In genomic region chr9:128903871-128904371, GRCh38 we compare ENCODE assay signal across 16 cellular contexts. TPM values are rescaled to one million over a fixed set of nuclear protein-coding genes. Genes with fewer than 3 reads are reported as not detected.
DNase-seq lines count a peak whose midpoint lies in the region; ATAC-seq and TF ChIP-seq lines count a peak whose summit lies in the region.
"Had no signal": no experiment of that assay in that cellular context is flagged by ENCODE, and none has a peak within 500 bp of the region (broad histone marks: within the 10 kb centered on the region; RNA-seq: fewer than 3 reads in every experiment).

No MANE protein-coding gene starts in this region.

- no peak for TF ChIP-seq POLR2A in breast epithelium (IDR thresholded peaks at IDR 0.05)

- intact Hi-C loops in breast epithelium (cut with DNase I; ENCODE audit: low total_unique reads): loop anchor here (1.0 kb wide), 1 partner anchor 15 kb away; no protein-coding TSS in a partner anchor

- DNase-seq in activated CD4-positive, CD25-positive, alpha-beta regulatory T cell treated with anti-CD3 and anti-CD28 coated beads, Interleukin-2, amount 50 U/mL, for 72 hours: no peak
- DNase-seq in LHCN-M2 (ENCODE audit: low read depth) (peak; percentile 55), breast epithelium (ENCODE audit: low spot score in 2 of 2) (no peak), nephron progenitor cell (no peak), NCI-H1930 (lab: John Stamatoyannopoulos, UW) (no peak), H7 (no peak)
- DNase-seq: ACHN, DND-41, dorsolateral prefrontal cortex, head of caudate nucleus, MG63, midbrain, NCI-H446 treated with DMSO at 0.1 percent for 48 hours had no signal

- H3K4me3 Mint-ChIP-seq in nephron progenitor cell: no peak overlapping the region

- no peak overlapping the region for H3K4me3 ChIP-seq in breast epithelium
- H3K4me3 ChIP-seq in H7 (ENCODE audit: insufficient read depth, low read depth, low read length): no peak overlapping the region
- H3K4me3 ChIP-seq: dorsolateral prefrontal cortex, MG63, tibial nerve had no signal

- H3K27me3 ChIP-seq in breast epithelium (no peaks in the 10 kb centered on the region), H7 (ENCODE audit: control insufficient read depth, insufficient read depth, low read length) (no peaks in the 10 kb centered on the region)
- H3K27me3 ChIP-seq: dorsolateral prefrontal cortex, MG63, tibial nerve had no signal

- H3K36me3 ChIP-seq in breast epithelium (peaks cover 7% of the 10 kb centered on the region), H7 (replicated peaks; ENCODE audit: control insufficient read depth, insufficient read depth, low read length) (peaks cover 13% of the 10 kb centered on the region)

- no peaks in the 10 kb centered on the region for H3K27me3 Mint-ChIP-seq in nephron progenitor cell (ENCODE audit: low read depth, poor library complexity)

- H3K4me1 Mint-ChIP-seq in nephron progenitor cell: peaks cover 7% of the 10 kb centered on the region

- H3K27ac ChIP-seq in breast epithelium: peak overlapping the region; percentile 65 to 90

- H3K4me1 ChIP-seq in breast epithelium: peaks cover 3 to 11% of the 10 kb centered on the region in 2 donors

- peak; percentile 36 to 42 for ATAC-seq in activated CD4-positive, CD25-positive, alpha-beta regulatory T cell treated with anti-CD3 and anti-CD28 coated beads, Interleukin-2, amount 50 U/mL, for 24 hours
- no peak for ATAC-seq in HG03432 (IDR thresholded peaks at IDR 0.05; ENCODE audit: unreplicated experiment)

- H3K9me3 ChIP-seq in breast epithelium: no peaks in the 10 kb centered on the region
- H3K9me3 ChIP-seq: MG63, tibial nerve had no signal

- no peak for TF ChIP-seq CTCF in breast epithelium (IDR thresholded peaks at IDR 0.05)
- no peak for TF ChIP-seq CTCF in nephron progenitor cell (IDR thresholded peaks at IDR 0.05)

- no peaks in the 10 kb centered on the region for H3K9me3 Mint-ChIP-seq in nephron progenitor cell

- peak overlapping the region; percentile 19 for H3K27ac Mint-ChIP-seq in nephron progenitor cell

- H3K36me3 Mint-ChIP-seq in nephron progenitor cell (ENCODE audit: low read depth): peaks cover 18% of the 10 kb centered on the region

RNA-seq across cellular contexts. Expression of gene PHYHD1, which starts 16.9 kb away (rescaled TPM):
- 17.3 and 19.5 TPM in 2 replicates for total RNA-seq in LHCN-M2 (2014; rRNA removed)
- polyA plus RNA-seq in LHCN-M2 (2012): 26.2 TPM
- total RNA-seq in breast epithelium: 10 to 100 TPM; 24.3 to 67.0 (median 44.8) TPM
- 24.3 and 27.2 TPM in 2 replicates for total RNA-seq in H7 (2014; rRNA removed; shearing (Covaris generic))

RNA-seq across cellular contexts. Expression of gene LRRC8A, which starts 22.0 kb away (rescaled TPM):
- total RNA-seq in LHCN-M2 (2014; rRNA removed) (42.3 and 46.8 TPM in 2 replicates), breast epithelium (10 to 100 TPM; 26.1 to 52.7 (median 40.6) TPM)
- polyA plus RNA-seq in LHCN-M2 (2012): 32.4 TPM
- total RNA-seq in H7 (2014; rRNA removed; shearing (Covaris generic)): 67.2 and 76.0 TPM in 2 replicates

RNA-seq across cellular contexts. Expression of gene KYAT1, which starts 22.2 kb away (rescaled TPM):
- total RNA-seq in LHCN-M2 (2014; rRNA removed): 9.6 and 9.8 TPM in 2 replicates
- polyA plus RNA-seq in LHCN-M2 (2012): 5.8 TPM
- total RNA-seq in breast epithelium: 1 to 10 TPM; 3.0 to 7.6 (median 7.2) TPM
- total RNA-seq in H7 (2014; rRNA removed; shearing (Covaris generic)): 47.9 and 49.0 TPM in 2 replicates

RNA-seq across cellular contexts. Expression of gene DOLK, which starts 43.5 kb away (rescaled TPM):
- total RNA-seq in LHCN-M2 (2014; rRNA removed) (34.4 and 39.0 TPM in 2 replicates), breast epithelium (10 to 100 TPM; 11.1 to 16.2 (median 14.3) TPM)
- 24.8 TPM for polyA plus RNA-seq in LHCN-M2 (2012)
- 18.6 and 20.9 TPM in 2 replicates for total RNA-seq in H7 (2014; rRNA removed; shearing (Covaris generic))

RNA-seq across cellular contexts. Expression of gene NUP188, which starts 43.6 kb away (rescaled TPM):
- total RNA-seq in LHCN-M2 (2014; rRNA removed) (61.6 and 80.0 TPM in 2 replicates), breast epithelium (10 to 100 TPM; 32.3 to 49.5 (median 36.0) TPM)
- 37.5 TPM for polyA plus RNA-seq in LHCN-M2 (2012)
- 81.3 and 87.9 TPM in 2 replicates for total RNA-seq in H7 (2014; rRNA removed; shearing (Covaris generic))
